Comparison of ENCODE assay signal across 1 cellular context in the genomic region with DNA sequence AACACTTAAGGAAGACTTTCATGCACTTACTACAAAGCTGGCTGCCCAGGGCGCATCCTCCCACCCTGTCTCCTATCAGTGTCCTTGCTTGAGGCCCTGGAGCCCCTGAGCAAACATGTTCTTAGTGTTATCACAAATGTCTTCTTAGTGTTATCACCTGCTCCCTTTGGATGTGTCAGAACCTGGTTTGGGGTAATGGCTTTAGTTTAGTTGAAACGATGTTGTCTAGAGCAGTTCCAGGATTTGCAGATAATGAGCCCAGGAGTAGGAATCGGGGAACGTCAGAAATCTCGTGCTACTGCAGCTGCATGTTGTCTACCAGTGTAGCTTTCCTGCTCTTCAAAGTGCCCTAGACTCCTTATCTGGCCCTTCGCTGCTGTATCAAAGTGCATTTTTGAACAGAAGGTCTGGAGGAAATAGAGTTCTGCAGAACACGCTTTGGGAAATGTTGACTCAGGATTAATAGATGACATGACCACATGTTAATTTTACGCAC.
TF ChIP-seq lines count a peak whose summit lies in the region.

No MANE protein-coding gene starts in this region.

TF ChIP-seq in HepG2, 621 proteins besides CTCF, POLR2A, EP300 and RAD21 (continued from another document and continues in another):
- TF ChIP-seq RFXAP (CRISPR knock-in tag; IDR thresholded peaks at IDR 0.05; ENCODE audit: borderline replicate concordance) (no peak), ZNF354B (CRISPR knock-in tag; IDR thresholded peaks at IDR 0.05) (0 out of 2 replicates have a peak, but pooled peaks have one; percentile 37), IKZF5 (CRISPR knock-in tag; IDR thresholded peaks at IDR 0.05) (0 out of 2 replicates have a peak, but pooled peaks have one; percentile 45), ZNF546 (CRISPR knock-in tag; conservative IDR thresholded peaks at IDR 0.05) (no peak), ZSCAN30 (CRISPR knock-in tag; IDR thresholded peaks at IDR 0.05) (no peak), ZFP82 (CRISPR knock-in tag; IDR thresholded peaks at IDR 0.05; ENCODE audit: borderline replicate concordance) (no peak), ZNF598 (CRISPR knock-in tag; IDR thresholded peaks at IDR 0.05; ENCODE audit: borderline replicate concordance) (no peak), STAG1 (CRISPR knock-in tag; IDR thresholded peaks at IDR 0.05) (no peak; the same call in 1 of the 2 replicates), FOXP1 (IDR thresholded peaks at IDR 0.05) (no peak), FOXP1 (CRISPR knock-in tag; IDR thresholded peaks at IDR 0.05) (peak; percentile 78), SRSF1 (optimal IDR thresholded peaks at IDR 0.05; ENCODE audit: low read depth, low read length) (no peak), NFE2L2 (IDR thresholded peaks at IDR 0.05; ENCODE audit: low read length) (no peak), ZNF878 (CRISPR knock-in tag; IDR thresholded peaks at IDR 0.05) (peak; percentile 77; the same call in 1 of the 2 replicates), IRF2 (CRISPR knock-in tag; IDR thresholded peaks at IDR 0.05) (peak; percentile 71; the same call in 1 of the 2 replicates), ZFP41 (CRISPR knock-in tag; IDR thresholded peaks at IDR 0.05; ENCODE audit: borderline replicate concordance) (no peak), FOXA1 (IDR thresholded peaks at IDR 0.05) (no peak), FOXA1 (CRISPR knock-in tag; IDR thresholded peaks at IDR 0.05) (peak; percentile 91), SIX4 (CRISPR knock-in tag; IDR thresholded peaks at IDR 0.05) (peak; percentile 55; the same call in 1 of the 2 replicates), RERE (CRISPR knock-in tag; IDR thresholded peaks at IDR 0.05; ENCODE audit: low read depth) (peak; percentile 83), PPARG (CRISPR knock-in tag; conservative IDR thresholded peaks at IDR 0.05) (peak; percentile 40; the same call in 1 of the 2 replicates), SAP130 (CRISPR knock-in tag; IDR thresholded peaks at IDR 0.05; ENCODE audit: low read depth) (peak; percentile 48; the same call in 1 of the 2 replicates), ZNF24 (IDR thresholded peaks at IDR 0.05) (no peak), ZBTB1 (CRISPR knock-in tag; IDR thresholded peaks at IDR 0.05; ENCODE audit: borderline replicate concordance) (no peak), MED1 (CRISPR knock-in tag; IDR thresholded peaks at IDR 0.05) (peak; percentile 61; the same call in 1 of the 2 replicates), FOXK1 (CRISPR knock-in tag; IDR thresholded peaks at IDR 0.05; ENCODE audit: borderline replicate concordance, low read depth) (peak; percentile 42; the same call in 1 of the 2 replicates), ZNF331 (CRISPR knock-in tag; IDR thresholded peaks at IDR 0.05) (peak; percentile 71), TEAD3 (CRISPR knock-in tag; optimal IDR thresholded peaks at IDR 0.05; ENCODE audit: borderline replicate concordance) (peak; percentile 62), ZBTB7A (CRISPR knock-in tag; IDR thresholded peaks at IDR 0.05) (no peak), TBX3 (IDR thresholded peaks at IDR 0.05; ENCODE audit: borderline replicate concordance) (0 out of 2 replicates have a peak, but pooled peaks have one; percentile 10), HOXA3 (CRISPR knock-in tag; IDR thresholded peaks at IDR 0.05) (peak; percentile 42; the same call in 1 of the 2 replicates), ZIK1 (CRISPR knock-in tag; IDR thresholded peaks at IDR 0.05; ENCODE audit: borderline replicate concordance, low read depth) (no peak), LCORL (IDR thresholded peaks at IDR 0.05) (no peak), LCORL (CRISPR knock-in tag; IDR thresholded peaks at IDR 0.05) (peak; percentile 16; the same call in 1 of the 2 replicates), FOXJ3 (CRISPR knock-in tag; IDR thresholded peaks at IDR 0.05; ENCODE audit: borderline replicate concordance) (peak; percentile 75; the same call in 1 of the 2 replicates), ZNF720 (CRISPR knock-in tag; IDR thresholded peaks at IDR 0.05) (no peak), ONECUT2 (CRISPR knock-in tag; IDR thresholded peaks at IDR 0.05) (0 out of 2 replicates have a peak, but pooled peaks have one; percentile 24), SKI (IDR thresholded peaks at IDR 0.05; ENCODE audit: partially characterized antibody) (no peak), KLF16 (CRISPR knock-in tag; IDR thresholded peaks at IDR 0.05) (peak in 1 of 2 experiments; percentile 33; a peak in 1 of 4 replicates), FOXO1 (CRISPR knock-in tag; IDR thresholded peaks at IDR 0.05) (peak; percentile 57; the same call in 1 of the 2 replicates), MIER2 (CRISPR knock-in tag; IDR thresholded peaks at IDR 0.05) (0 out of 2 replicates have a peak, but pooled peaks have one; percentile 67), TBX2 (CRISPR knock-in tag; IDR thresholded peaks at IDR 0.05; ENCODE audit: borderline replicate concordance) (peak; percentile 95)
- TF ChIP-seq, protein P1, sequence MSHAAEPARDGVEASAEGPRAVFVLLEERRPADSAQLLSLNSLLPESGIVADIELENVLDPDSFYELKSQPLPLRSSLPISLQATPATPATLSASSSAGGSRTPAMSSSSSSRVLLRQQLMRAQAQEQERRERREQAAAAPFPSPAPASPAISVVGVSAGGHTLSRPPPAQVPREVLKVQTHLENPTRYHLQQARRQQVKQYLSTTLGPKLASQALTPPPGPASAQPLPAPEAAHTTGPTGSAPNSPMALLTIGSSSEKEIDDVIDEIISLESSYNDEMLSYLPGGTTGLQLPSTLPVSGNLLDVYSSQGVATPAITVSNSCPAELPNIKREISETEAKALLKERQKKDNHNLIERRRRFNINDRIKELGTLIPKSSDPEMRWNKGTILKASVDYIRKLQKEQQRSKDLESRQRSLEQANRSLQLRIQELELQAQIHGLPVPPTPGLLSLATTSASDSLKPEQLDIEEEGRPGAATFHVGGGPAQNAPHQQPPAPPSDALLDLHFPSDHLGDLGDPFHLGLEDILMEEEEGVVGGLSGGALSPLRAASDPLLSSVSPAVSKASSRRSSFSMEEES (CRISPR knock-in tag; IDR thresholded peaks at IDR 0.05), result peak; percentile 38; the same call in 1 of the 2 replicates
- TF ChIP-seq, protein P2, sequence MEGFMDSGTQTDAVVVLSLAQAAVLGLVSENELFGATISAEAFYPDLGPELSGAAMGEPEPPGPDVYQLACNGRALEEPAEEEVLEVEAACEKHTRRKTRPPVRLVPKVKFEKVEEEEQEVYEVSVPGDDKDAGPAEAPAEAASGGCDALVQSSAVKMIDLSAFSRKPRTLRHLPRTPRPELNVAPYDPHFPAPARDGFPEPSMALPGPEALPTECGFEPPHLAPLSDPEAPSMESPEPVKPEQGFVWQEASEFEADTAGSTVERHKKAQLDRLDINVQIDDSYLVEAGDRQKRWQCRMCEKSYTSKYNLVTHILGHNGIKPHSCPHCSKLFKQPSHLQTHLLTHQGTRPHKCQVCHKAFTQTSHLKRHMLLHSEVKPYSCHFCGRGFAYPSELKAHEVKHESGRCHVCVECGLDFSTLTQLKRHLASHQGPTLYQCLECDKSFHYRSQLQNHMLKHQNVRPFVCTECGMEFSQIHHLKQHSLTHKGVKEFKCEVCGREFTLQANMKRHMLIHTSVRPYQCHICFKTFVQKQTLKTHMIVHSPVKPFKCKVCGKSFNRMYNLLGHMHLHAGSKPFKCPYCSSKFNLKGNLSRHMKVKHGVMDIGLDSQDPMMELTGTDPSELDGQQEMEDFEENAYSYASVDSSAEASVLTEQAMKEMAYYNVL (CRISPR knock-in tag; IDR thresholded peaks at IDR 0.05; ENCODE audit: borderline replicate concordance), result no peak; the same call in 1 of the 2 replicates
- TF ChIP-seq, protein P3, sequence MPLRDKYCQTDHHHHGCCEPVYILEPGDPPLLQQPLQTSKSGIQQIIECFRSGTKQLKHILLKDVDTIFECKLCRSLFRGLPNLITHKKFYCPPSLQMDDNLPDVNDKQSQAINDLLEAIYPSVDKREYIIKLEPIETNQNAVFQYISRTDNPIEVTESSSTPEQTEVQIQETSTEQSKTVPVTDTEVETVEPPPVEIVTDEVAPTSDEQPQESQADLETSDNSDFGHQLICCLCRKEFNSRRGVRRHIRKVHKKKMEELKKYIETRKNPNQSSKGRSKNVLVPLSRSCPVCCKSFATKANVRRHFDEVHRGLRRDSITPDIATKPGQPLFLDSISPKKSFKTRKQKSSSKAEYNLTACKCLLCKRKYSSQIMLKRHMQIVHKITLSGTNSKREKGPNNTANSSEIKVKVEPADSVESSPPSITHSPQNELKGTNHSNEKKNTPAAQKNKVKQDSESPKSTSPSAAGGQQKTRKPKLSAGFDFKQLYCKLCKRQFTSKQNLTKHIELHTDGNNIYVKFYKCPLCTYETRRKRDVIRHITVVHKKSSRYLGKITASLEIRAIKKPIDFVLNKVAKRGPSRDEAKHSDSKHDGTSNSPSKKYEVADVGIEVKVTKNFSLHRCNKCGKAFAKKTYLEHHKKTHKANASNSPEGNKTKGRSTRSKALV (CRISPR knock-in tag; IDR thresholded peaks at IDR 0.05), result no peak
- TF ChIP-seq, protein P4, sequence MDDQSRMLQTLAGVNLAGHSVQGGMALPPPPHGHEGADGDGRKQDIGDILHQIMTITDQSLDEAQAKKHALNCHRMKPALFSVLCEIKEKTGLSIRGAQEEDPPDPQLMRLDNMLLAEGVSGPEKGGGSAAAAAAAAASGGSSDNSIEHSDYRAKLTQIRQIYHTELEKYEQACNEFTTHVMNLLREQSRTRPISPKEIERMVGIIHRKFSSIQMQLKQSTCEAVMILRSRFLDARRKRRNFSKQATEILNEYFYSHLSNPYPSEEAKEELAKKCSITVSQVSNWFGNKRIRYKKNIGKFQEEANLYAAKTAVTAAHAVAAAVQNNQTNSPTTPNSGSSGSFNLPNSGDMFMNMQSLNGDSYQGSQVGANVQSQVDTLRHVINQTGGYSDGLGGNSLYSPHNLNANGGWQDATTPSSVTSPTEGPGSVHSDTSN (CRISPR knock-in tag; IDR thresholded peaks at IDR 0.05; ENCODE audit: borderline replicate concordance), result no peak
- TF ChIP-seq, protein P5, sequence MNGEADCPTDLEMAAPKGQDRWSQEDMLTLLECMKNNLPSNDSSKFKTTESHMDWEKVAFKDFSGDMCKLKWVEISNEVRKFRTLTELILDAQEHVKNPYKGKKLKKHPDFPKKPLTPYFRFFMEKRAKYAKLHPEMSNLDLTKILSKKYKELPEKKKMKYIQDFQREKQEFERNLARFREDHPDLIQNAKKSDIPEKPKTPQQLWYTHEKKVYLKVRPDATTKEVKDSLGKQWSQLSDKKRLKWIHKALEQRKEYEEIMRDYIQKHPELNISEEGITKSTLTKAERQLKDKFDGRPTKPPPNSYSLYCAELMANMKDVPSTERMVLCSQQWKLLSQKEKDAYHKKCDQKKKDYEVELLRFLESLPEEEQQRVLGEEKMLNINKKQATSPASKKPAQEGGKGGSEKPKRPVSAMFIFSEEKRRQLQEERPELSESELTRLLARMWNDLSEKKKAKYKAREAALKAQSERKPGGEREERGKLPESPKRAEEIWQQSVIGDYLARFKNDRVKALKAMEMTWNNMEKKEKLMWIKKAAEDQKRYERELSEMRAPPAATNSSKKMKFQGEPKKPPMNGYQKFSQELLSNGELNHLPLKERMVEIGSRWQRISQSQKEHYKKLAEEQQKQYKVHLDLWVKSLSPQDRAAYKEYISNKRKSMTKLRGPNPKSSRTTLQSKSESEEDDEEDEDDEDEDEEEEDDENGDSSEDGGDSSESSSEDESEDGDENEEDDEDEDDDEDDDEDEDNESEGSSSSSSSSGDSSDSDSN (CRISPR knock-in tag; IDR thresholded peaks at IDR 0.05), result no peak
- TF ChIP-seq, protein P6, sequence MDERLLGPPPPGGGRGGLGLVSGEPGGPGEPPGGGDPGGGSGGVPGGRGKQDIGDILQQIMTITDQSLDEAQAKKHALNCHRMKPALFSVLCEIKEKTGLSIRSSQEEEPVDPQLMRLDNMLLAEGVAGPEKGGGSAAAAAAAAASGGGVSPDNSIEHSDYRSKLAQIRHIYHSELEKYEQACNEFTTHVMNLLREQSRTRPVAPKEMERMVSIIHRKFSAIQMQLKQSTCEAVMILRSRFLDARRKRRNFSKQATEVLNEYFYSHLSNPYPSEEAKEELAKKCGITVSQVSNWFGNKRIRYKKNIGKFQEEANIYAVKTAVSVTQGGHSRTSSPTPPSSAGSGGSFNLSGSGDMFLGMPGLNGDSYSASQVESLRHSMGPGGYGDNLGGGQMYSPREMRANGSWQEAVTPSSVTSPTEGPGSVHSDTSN (CRISPR knock-in tag; IDR thresholded peaks at IDR 0.05), result no peak
